Comparison of ENCODE assay signal across 19 cellular contexts in the genomic region with DNA sequence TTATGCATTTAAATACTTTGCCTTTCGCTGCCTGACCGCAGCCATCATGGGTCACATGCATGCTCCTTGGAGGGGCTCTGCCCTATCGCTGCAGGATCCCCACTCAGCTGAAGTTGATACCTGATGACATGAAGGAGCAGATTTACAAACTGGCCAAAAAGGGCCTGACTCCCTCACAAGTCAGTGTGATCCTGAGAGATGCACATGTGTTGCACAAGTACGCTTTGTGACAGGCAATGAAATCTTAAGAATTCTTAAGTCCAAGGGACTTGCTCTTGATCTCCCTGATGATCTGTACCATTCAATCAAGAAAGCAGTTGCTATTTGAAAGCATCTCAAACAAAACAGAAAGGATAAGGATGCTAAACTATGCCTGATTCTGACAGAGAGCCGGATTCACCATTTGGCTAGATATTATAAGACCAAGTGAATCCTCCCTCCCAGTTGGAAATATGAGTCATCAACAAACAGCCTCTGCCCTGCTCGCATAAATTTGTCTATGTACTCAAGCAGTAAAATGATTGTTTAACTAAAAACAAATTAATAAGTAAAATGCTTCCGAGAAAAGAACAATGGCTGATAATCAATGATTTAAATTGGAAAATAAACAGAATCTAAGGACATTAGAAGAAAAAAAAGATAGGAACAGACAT. TPM values are rescaled to one million over a fixed set of nuclear protein-coding genes. Genes with fewer than 3 reads are reported as not detected.
DNase-seq lines count a peak whose midpoint lies in the region; FAIRE-seq and TF ChIP-seq lines count a peak whose summit lies in the region.
"Had no signal": no experiment of that assay in that cellular context is flagged by ENCODE, and none has a peak within 500 bp of the region (broad histone marks: within the 10 kb centered on the region; RNA-seq: fewer than 3 reads in every experiment).

No MANE protein-coding gene starts in this region.

- TF ChIP-seq CTCF in H1 (IDR thresholded peaks at IDR 0.05; ENCODE audit: control extremely low read depth in 1 of 3, insufficient read depth in 1 of 3, low read depth in 1 of 3, low read length in 3 of 3), result no peak
- TF ChIP-seq CTCF in GM13976 (IDR thresholded peaks at IDR 0.05; ENCODE audit: borderline replicate concordance, control extremely low read depth, extremely low read depth, insufficient read depth, missing control alignments), result no peak
- TF ChIP-seq CTCF in right atrium auricular region (IDR thresholded peaks at IDR 0.05), result no peak

- H3K4me1 ChIP-seq in H1 (replicated peaks in 1 of 4; ENCODE audit: control insufficient read depth in 3 of 4, insufficient read depth in 4 of 4, low read length in 3 of 4) (no peaks in the 10 kb centered on the region), small intestine (ENCODE audit: control insufficient read depth in 2 of 2, insufficient read depth in 1 of 2, low read depth in 1 of 2, low read length in 1 of 2) (no peaks in the 10 kb centered on the region), right atrium auricular region (no peaks in the 10 kb centered on the region)
- H3K4me1 ChIP-seq: adrenal gland, tibial nerve had no signal

- H3K4me3 ChIP-seq in H1 (ENCODE audit: extremely low read depth in 1 of 4, insufficient read depth in 2 of 4, low read depth in 3 of 4, low read length in 4 of 4), result no peak overlapping the region
- H3K4me3 ChIP-seq in small intestine (ENCODE audit: low read depth in 1 of 2, low read length in 2 of 2), result no peak overlapping the region
- no peak overlapping the region for H3K4me3 ChIP-seq in right atrium auricular region
- H3K4me3 ChIP-seq: adrenal gland, GM23338, tibial nerve had no signal

- POLR2A ChIA-PET in H1 (lab: Charles Lee; ENCODE audit: partially characterized antibody), result interaction anchor here (0.7 kb wide), 1 partner anchor 244 kb away, joined by 3 read pairs; no protein-coding TSS in a partner anchor

- H4K91ac ChIP-seq in H1 (replicated peaks; ENCODE audit: insufficient read length, low read length), result no peak overlapping the region

- H3K14ac ChIP-seq in H1 (ENCODE audit: insufficient read length), result no peak overlapping the region

- H3K4ac ChIP-seq in H1 (replicated peaks; ENCODE audit: insufficient read length, low read depth, low read length), result no peak overlapping the region

- no peak overlapping the region for H2BK120ac ChIP-seq in H1 (replicated peaks; ENCODE audit: low read depth, low read length)

- H3K79me1 ChIP-seq in H1 (ENCODE audit: low read depth, low read length), result no peaks in the 10 kb centered on the region

- H2AFZ ChIP-seq in H1 (ENCODE audit: low read length), result peak overlapping the region; percentile 76; the same call in 1 of the 2 replicates
- H2AFZ ChIP-seq: GM23338 had no signal

- H4K20me1 ChIP-seq in H1 (replicated peaks in 1 of 2; ENCODE audit: control insufficient read depth in 1 of 2, insufficient read depth in 2 of 2, low read length in 2 of 2), result no peaks in the 10 kb centered on the region

- no peak overlapping the region for H4K5ac ChIP-seq in H1 (ENCODE audit: insufficient read length, low read depth, low read length)

- H2AK5ac ChIP-seq in H1 (ENCODE audit: low read depth, low read length), result no peak overlapping the region

- H3K9ac ChIP-seq in H1 (replicated peaks in 1 of 4; ENCODE audit: extremely low read depth in 1 of 4, low read depth in 3 of 4, low read length in 3 of 4), result no peak overlapping the region

- no peak overlapping the region for H3K56ac ChIP-seq in H1 (replicated peaks; ENCODE audit: insufficient read length, low read depth, low read length)

- H3K18ac ChIP-seq in H1 (ENCODE audit: extremely low read depth, low read length), result no peak overlapping the region

- FAIRE-seq in H1 (lab: Jason Lieb, UNC), result no peak
- FAIRE-seq in small intestine (lab: Jason Lieb, UNC), result no peak

- H3K9me3 ChIP-seq in H1 (ENCODE audit: insufficient read depth in 2 of 2, low read depth in 1 of 2, low read length in 1 of 2) (peaks cover 4 to 23% of the 10 kb centered on the region in 2 experiments), small intestine (ENCODE audit: control insufficient read depth, low read depth) (no peaks in the 10 kb centered on the region), right atrium auricular region (peaks cover 0 to 19% of the 10 kb centered on the region in 2 donors)
- H3K9me3 ChIP-seq: adrenal gland had no signal

- no peak overlapping the region for H2BK12ac ChIP-seq in H1 (ENCODE audit: low read depth, low read length)

- no peak overlapping the region for H2BK20ac ChIP-seq in H1 (ENCODE audit: low read length)

- no peak for TF ChIP-seq RAD21 in H1 (IDR thresholded peaks at IDR 0.05 in 1 of 2, conservative IDR thresholded peaks at IDR 0.05 in 1 of 2; ENCODE audit: low read depth in 2 of 2, low read length in 2 of 2)

- H3K4me2 ChIP-seq in H1 (ENCODE audit: insufficient read depth in 1 of 2, low read depth in 2 of 2, low read length in 2 of 2), result no peak overlapping the region
- H3K4me2 ChIP-seq: GM23338 had no signal

- H3K79me2 ChIP-seq in H1 (ENCODE audit: control insufficient read depth in 1 of 2, insufficient read depth in 2 of 2, low read length in 2 of 2), result no peaks in the 10 kb centered on the region

- 88% methylated on average over 7 of the region's 7 CpGs; no CpG with 5 or more reads in 1 of the 2 experiments for WGBS in H1 (ENCODE audit: extremely low coverage in 1 of 2, insufficient coverage in 1 of 2, insufficient read length in 1 of 2, insufficient replicate concordance in 2 of 2, low coverage in 1 of 2, low lambda C conversion rate in 2 of 2, missing lambda C conversion rate in 1 of 2), 2 experiments
- 66 to 76% (median 69%) methylated on average over 7 of the region's 7 CpGs for WGBS in small intestine, 3 donors

- CTCF ChIA-PET in H1 (lab: Charles Lee; ENCODE audit: partially characterized antibody), result interaction anchor here (0.7 to 1.1 kb wide), 2 partner anchors 8 to 772 kb away, joined by 4 to 5 read pairs; no protein-coding TSS in a partner anchor

- DNase-seq in DMS 273 (lab: John Stamatoyannopoulos, UW; ENCODE audit: unreplicated experiment) (peak; percentile 25), DMS 273 treated with DMSO at 0.1 percent for 48 hours (lab: John Stamatoyannopoulos, UW) (no peak), NCI-H460 (ENCODE audit: extremely low read depth, low read depth) (peak; percentile 16), H1 (ENCODE audit: low read depth in 1 of 2, low spot score in 2 of 2) (no peak), small intestine (peak; percentile 17), GM13976 (ENCODE audit: low spot score) (no peak), H4 (ENCODE audit: low spot score) (no peak), right atrium auricular region (ENCODE audit: low spot score) (no peak)
- DNase-seq: 8988T; activated CD4-positive, alpha-beta T cell treated with anti-CD3 and anti-CD28 coated beads for 4 hours; adrenal gland; KBM-7; left ventricle myocardium superior; natural killer cell; NCI-H187; NCI-H524 treated with DMSO at 0.1 percent for 48 hours; stimulated activated CD8-positive, alpha-beta memory T cell treated with anti-CD3 and anti-CD28 coated beads, Interleukin-4, amount 100 ng/mL, for 48 hours had no signal

- H3K27ac ChIP-seq in H1 (ENCODE audit: low read depth, low read length) (no peak overlapping the region), small intestine (ENCODE audit: low read depth in 1 of 2, low read length in 1 of 2) (no peak overlapping the region), right atrium auricular region (no peak overlapping the region)
- H3K27ac ChIP-seq: adrenal gland, tibial nerve had no signal

- no peak for TF ChIP-seq POLR2A in H1 (IDR thresholded peaks at IDR 0.05; ENCODE audit: control extremely low read depth in 1 of 2, low read depth in 2 of 2, low read length in 2 of 2)

- no peak overlapping the region for H2BK15ac ChIP-seq in H1 (ENCODE audit: low read length)

- no peak for TF ChIP-seq EP300 in H1 (IDR thresholded peaks at IDR 0.05; ENCODE audit: borderline replicate concordance in 1 of 2, low read depth in 2 of 2, low read length in 2 of 2)

- H3K23me2 ChIP-seq in H1 (ENCODE audit: low read depth, low read length), result no peaks in the 10 kb centered on the region

- no peak overlapping the region for H2BK5ac ChIP-seq in H1 (ENCODE audit: low read depth, low read length)

- no peak overlapping the region for H4K8ac ChIP-seq in H1 (ENCODE audit: extremely low read depth, insufficient read depth, low read length)

- in situ Hi-C loops in GM13976 (cut with MboI; ENCODE audit: low sequenced_read_pairs, unreplicated experiment), result no loop called here

- H3K27me3 ChIP-seq in H1 (replicated peaks in 1 of 4; ENCODE audit: control insufficient read depth in 3 of 4, extremely low read depth in 1 of 4, insufficient read depth in 3 of 4, low read length in 3 of 4), result no peaks in the 10 kb centered on the region
- no peaks in the 10 kb centered on the region for H3K27me3 ChIP-seq in small intestine (ENCODE audit: control insufficient read depth in 2 of 2, insufficient read depth in 2 of 2, low read length in 2 of 2)
- no peaks in the 10 kb centered on the region for H3K27me3 ChIP-seq in right atrium auricular region
- H3K27me3 ChIP-seq: adrenal gland, tibial nerve had no signal

- no peak overlapping the region for H3K23ac ChIP-seq in H1 (ENCODE audit: insufficient read length)

- H3K36me3 ChIP-seq in H1 (ENCODE audit: control insufficient read depth in 2 of 4, insufficient read depth in 4 of 4, low read length in 3 of 4), result no peaks in the 10 kb centered on the region
- no peaks in the 10 kb centered on the region for H3K36me3 ChIP-seq in small intestine (ENCODE audit: control insufficient read depth in 2 of 2, insufficient read depth in 2 of 2, low read length in 2 of 2)
- no peaks in the 10 kb centered on the region for H3K36me3 ChIP-seq in right atrium auricular region
- H3K36me3 ChIP-seq: adrenal gland had no signal

TF ChIP-seq in H1, 55 proteins besides CTCF, POLR2A, EP300 and RAD21 (continues in another document):
- TF ChIP-seq BCL11A (IDR thresholded peaks at IDR 0.05; ENCODE audit: low read depth in 2 of 2, low read length in 2 of 2) (no peak), ZNF274 (IDR thresholded peaks at IDR 0.05; ENCODE audit: borderline replicate concordance, extremely low read depth, low read length) (no peak), CBX8 (IDR thresholded peaks at IDR 0.05; ENCODE audit: borderline replicate concordance, low read depth, low read length) (no peak)

RNA-seq across cellular contexts. Expression of a gene that starts 41.6 kb away (rescaled TPM):
- 111 and 172 TPM in 2 replicates for total RNA-seq in NCI-H460 (2014; rRNA removed; shearing (Covaris generic))
- polyA plus RNA-seq in NCI-H460 (2014; cell fraction: nucleus; rRNA removed), result 146 and 207 TPM in 2 replicates
- 205 and 211 TPM in 2 replicates for total RNA-seq in H1 (2021; fragmentation: NEBNext Ultra II Directional; extraction: Animal tissue kit (Norgen Biotek cat#: 25700))
- polyA plus RNA-seq in H1 (2011; rRNA removed) (75.0 and 105 TPM in 2 replicates), small intestine (10 to 100 TPM; 42.4 to 47.5 (median 46.1) TPM)
- 208 TPM for polyA plus RNA-seq in H1 (2011; cell fraction: cytosol; rRNA removed)
- polyA plus RNA-seq in H1 (2011; cell fraction: nucleus; rRNA removed), result 72.2 TPM
- 191 to 217 TPM (median 207 TPM) in 4 replicates for polyA plus RNA-seq in H1 (2012, experiment 1 of 2)
- 8.6 TPM for polyA plus RNA-seq in H1 (2012, experiment 2 of 2)
- polyA plus RNA-seq in H1 (2013, experiment 1 of 2), result 48.5 TPM
- 48.1 TPM for polyA plus RNA-seq in H1 (2013, experiment 2 of 2)
- polyA minus RNA-seq in H1 (2011; rRNA and poly(A)+ RNA removed), result 123 and 127 TPM in 2 replicates
- polyA minus RNA-seq in H1 (2011; cell fraction: cytosol; rRNA and poly(A)+ RNA removed), result 137 TPM
- 47.4 TPM for polyA minus RNA-seq in H1 (2011; cell fraction: nucleus; rRNA and poly(A)+ RNA removed)
- 179 and 250 TPM in 2 replicates for total RNA-seq in H4 (2014; rRNA removed; shearing (Covaris generic))
- 100 to 1,000 TPM; 137 to 147 TPM for total RNA-seq in right atrium auricular region

Comparison
In these comparisons a context has a peak if more than half of its experiments do, and no peak if none do; other contexts are left out.
1. DNase-seq: peak in DMS 273 (single experiment), NCI-H460 (single experiment) and small intestine (single experiment); none in DMS 273 treated with DMSO at 0.1 percent for 48 hours (single experiment), H1 (0 of 2), GM13976 (single experiment), H4 (single experiment) and right atrium auricular region (single experiment).